In genomic region chr11:119134389-119134978, GRCh38 we compare ENCODE assay signal across 9 cellular contexts.
DNase-seq lines count a peak whose midpoint lies in the region; ATAC-seq and TF ChIP-seq lines count a peak whose summit lies in the region.
"Had no signal": no experiment of that assay in that cellular context is flagged by ENCODE, and none has a peak within 500 bp of the region (broad histone marks: within the 10 kb centered on the region; RNA-seq: fewer than 3 reads in every experiment).

No MANE protein-coding gene starts in this region.

- DNase-seq in NCI-H2227 (lab: John Stamatoyannopoulos, UW; ENCODE audit: unreplicated experiment) (peak; percentile 7), NCI-H2227 treated with DMSO at 0.1 percent for 48 hours (lab: John Stamatoyannopoulos, UW) (no peak), RWPE1 (ENCODE audit: low spot score) (no peak), fibroblast of pulmonary artery (ENCODE audit: low read depth) (peak; percentile 19), DMS79 (lab: John Stamatoyannopoulos, UW) (no peak), SHP77 (lab: John Stamatoyannopoulos, UW) (no peak)
- no peak for DNase-seq in stimulated activated naive CD8-positive, alpha-beta T cell treated with anti-CD3 and anti-CD28 coated beads, Interleukin-15, Interleukin-2, amounts not matched to agents 100 U/mL and 50 U/mL, for 24 hours

- ATAC-seq in stimulated activated naive CD8-positive, alpha-beta T cell treated with anti-CD3 and anti-CD28 coated beads, Interleukin-15, Interleukin-2, amounts not matched to agents 100 U/mL and 50 U/mL, for 24 hours = peak; percentile 36
- ATAC-seq in GM18517 (IDR thresholded peaks at IDR 0.05; ENCODE audit: unreplicated experiment) = no peak

- CTCF ChIA-PET in RWPE1 (lab: Yijun Ruan, JAX) = interaction anchor here (0.5 to 1.3 kb wide), 6 partner anchors 8 to 1009 kb away, joined by 3 to 8 read pairs (median 4); no protein-coding TSS in a partner anchor

- H3K4me3 ChIP-seq in fibroblast of pulmonary artery (replicated peaks; ENCODE audit: low read depth, low read length) = no peak overlapping the region
- H3K4me3 ChIP-seq: BLaER1 had no signal

- POLR2A ChIA-PET in RWPE1 (lab: Yijun Ruan, JAX; ENCODE audit: low non-redundant PET) = no interaction called here

- peak overlapping the region; percentile 6; the same call in 1 of the 2 replicates for H3K27ac ChIP-seq in RWPE1
- H3K27ac ChIP-seq: BLaER1 had no signal

- TF ChIP-seq CTCF in RWPE1 (conservative IDR thresholded peaks at IDR 0.05; ENCODE audit: low read depth) (peak; percentile 37; the same call in 1 of the 2 replicates), fibroblast of pulmonary artery (IDR thresholded peaks at IDR 0.05; ENCODE audit: low read length, missing control alignments) (peak; percentile 63)

Comparison
In these comparisons a context has a peak if more than half of its experiments do, and no peak if none do; other contexts are left out.
1. DNase-seq: peak in NCI-H2227 (single experiment) and fibroblast of pulmonary artery (single experiment); none in NCI-H2227 treated with DMSO at 0.1 percent for 48 hours (single experiment), RWPE1 (single experiment), stimulated activated naive CD8-positive, alpha-beta T cell treated with anti-CD3 and anti-CD28 coated beads, Interleukin-15, Interleukin-2, amounts not matched to agents 100 U/mL and 50 U/mL, for 24 hours (single experiment), DMS79 (single experiment) and SHP77 (0 of 2).